In genomic region chr14:60790850-60791249, GRCh38 we compare ENCODE assay signal across 17 cellular contexts. TPM values are rescaled to one million over a fixed set of nuclear protein-coding genes. Genes with fewer than 3 reads are reported as not detected.
DNase-seq lines count a peak whose midpoint lies in the region; ATAC-seq and TF ChIP-seq lines count a peak whose summit lies in the region.
"Had no signal": no experiment of that assay in that cellular context is flagged by ENCODE, and none has a peak within 500 bp of the region (broad histone marks: within the 10 kb centered on the region; RNA-seq: fewer than 3 reads in every experiment).

No MANE protein-coding gene starts in this region.

- H3K23me2 ChIP-seq in H9 (ENCODE audit: insufficient read length, low read depth, low read length, poor library complexity, severe bottlenecking), result no peaks in the 10 kb centered on the region

- H3K9ac ChIP-seq in H9 (ENCODE audit: extremely low read depth, insufficient read length, low read length) (no peak overlapping the region), HUES64 (ENCODE audit: low read depth, low read length) (peak overlapping the region; percentile 31; the same call in 1 of the 2 replicates), trophoblast cell (ENCODE audit: low read length) (no peak overlapping the region)

- H3K4me3 ChIP-seq in HUES64 (ENCODE audit: low read length) (no peak overlapping the region), HAP-1 (no peak overlapping the region), trophoblast cell (ENCODE audit: low read depth, low read length) (no peak overlapping the region)

- H2BK15ac ChIP-seq in H9 (ENCODE audit: low read depth, low read length), result no peak overlapping the region

- H4K8ac ChIP-seq in H9 (replicated peaks; ENCODE audit: insufficient read length, low read depth, low read length) (no peak overlapping the region), trophoblast cell (ENCODE audit: low read depth, low read length) (no peak overlapping the region)

- H2BK5ac ChIP-seq in H9 (ENCODE audit: insufficient read length, low read length) (no peak overlapping the region), trophoblast cell (ENCODE audit: low read depth, low read length, poor library complexity) (no peak overlapping the region)

- H3K79me1 ChIP-seq in H9 (ENCODE audit: insufficient read depth, low read depth, low read length, poor library complexity, severe bottlenecking) (no peaks in the 10 kb centered on the region), trophoblast cell (ENCODE audit: low read length) (no peaks in the 10 kb centered on the region)

- H3K27me3 ChIP-seq in H9 (ENCODE audit: insufficient read depth, low read length) (no peaks in the 10 kb centered on the region), HUES64 (ENCODE audit: insufficient read depth, low read length) (no peaks in the 10 kb centered on the region), HAP-1 (ENCODE audit: low read depth) (no peaks in the 10 kb centered on the region), trophoblast cell (ENCODE audit: insufficient read depth, low read length) (no peaks in the 10 kb centered on the region)

- no CpG with 5 or more reads among the region's 1 CpG for WGBS in H9 (ENCODE audit: extremely low coverage, insufficient read length, low lambda C conversion rate)
- no CpG with 5 or more reads among the region's 1 CpG for WGBS in HUES64
- no CpG with 5 or more reads among the region's 1 CpG for WGBS in trophoblast cell (ENCODE audit: extremely low coverage, insufficient coverage, insufficient read length)

- H3K4me1 ChIP-seq in H9 (ENCODE audit: insufficient read depth, low read length), result peaks cover 2% of the 10 kb centered on the region; the same call in 1 of the 2 replicates
- H3K4me1 ChIP-seq in HUES64 (ENCODE audit: insufficient read depth, low read length), result peaks cover 21% of the 10 kb centered on the region
- H3K4me1 ChIP-seq in HAP-1, result no peaks in the 10 kb centered on the region
- no peaks in the 10 kb centered on the region for H3K4me1 ChIP-seq in trophoblast cell (ENCODE audit: control insufficient read depth in 1 of 2, insufficient read depth in 2 of 2, low read length in 2 of 2)
- H3K4me1 ChIP-seq: Caco-2 had no signal

- no peak overlapping the region for H4K12ac ChIP-seq in trophoblast cell (ENCODE audit: low read depth, low read length)

- in situ Hi-C loops in HAP-1 (cut with MboI; ENCODE audit: low sequenced_read_pairs), result no loop called here

- H3K27ac ChIP-seq in H9 (ENCODE audit: insufficient read length, low read depth, low read length), result no peak overlapping the region
- H3K27ac ChIP-seq in HUES64 (ENCODE audit: low read depth, low read length), result no peak overlapping the region
- no peak overlapping the region for H3K27ac ChIP-seq in trophoblast cell (ENCODE audit: low read depth, low read length)
- H3K27ac ChIP-seq: C4-2B had no signal

- peaks cover 9 to 12% (median 9%) of the 10 kb centered on the region in 3 experiments; a peak in 6 of 7 replicates for H3K36me3 Mint-ChIP-seq in H9 (ENCODE audit: insufficient read depth in 1 of 3, low read depth in 3 of 3)
- peaks cover 6% of the 10 kb centered on the region for H3K36me3 Mint-ChIP-seq in progenitor cell of endocrine pancreas (ENCODE audit: insufficient read depth)
- H3K36me3 Mint-ChIP-seq: IgD-negative memory B cell had no signal

- H3K23ac ChIP-seq in H9 (ENCODE audit: insufficient read length, low read depth, low read length) (no peak overlapping the region), trophoblast cell (ENCODE audit: low read length) (no peak overlapping the region)

- peaks cover 8% of the 10 kb centered on the region for H3K36me3 ChIP-seq in HUES64 (ENCODE audit: insufficient read depth, low read length)
- peaks cover 10% of the 10 kb centered on the region; the same call in 1 of the 2 replicates for H3K36me3 ChIP-seq in HAP-1 (replicated peaks)
- H3K36me3 ChIP-seq in trophoblast cell (ENCODE audit: control insufficient read depth in 1 of 2, insufficient read depth in 2 of 2, low read length in 2 of 2), result no peaks in the 10 kb centered on the region

- no peak overlapping the region for H3K4ac ChIP-seq in H9 (ENCODE audit: low read depth, low read length)
- no peak overlapping the region for H3K4ac ChIP-seq in trophoblast cell (ENCODE audit: low read depth, low read length)

- no peak overlapping the region for H3K4me3 Mint-ChIP-seq in H9
- no peak overlapping the region for H3K4me3 Mint-ChIP-seq in progenitor cell of endocrine pancreas (ENCODE audit: low read depth)
- H3K4me3 Mint-ChIP-seq: CD4-positive, alpha-beta T cell; IgD-negative memory B cell had no signal

- H3K9me3 ChIP-seq in H9 (ENCODE audit: control insufficient read depth, low read depth, low read length) (no peaks in the 10 kb centered on the region), HUES64 (ENCODE audit: insufficient read depth, low read depth, low read length) (no peaks in the 10 kb centered on the region), HAP-1 (no peaks in the 10 kb centered on the region), trophoblast cell (ENCODE audit: insufficient read depth, low read depth, low read length) (no peaks in the 10 kb centered on the region)
- H3K9me3 ChIP-seq: Caco-2 had no signal

- no peak overlapping the region for H4K5ac ChIP-seq in H9 (ENCODE audit: insufficient read length, low read depth, low read length)

- H2AFZ ChIP-seq in H9 (ENCODE audit: low read length), result no peak overlapping the region
- no peak overlapping the region for H2AFZ ChIP-seq in trophoblast cell (ENCODE audit: insufficient read depth, low read length, poor library complexity)

- no peak overlapping the region for H3K56ac ChIP-seq in H9 (ENCODE audit: insufficient read length, low read depth, low read length)

- H2BK20ac ChIP-seq in H9 (ENCODE audit: low read depth, low read length, poor library complexity, severe bottlenecking), result no peak overlapping the region

- H3K9me3 Mint-ChIP-seq in H9 (no peaks in the 10 kb centered on the region), progenitor cell of endocrine pancreas (ENCODE audit: low read depth) (no peaks in the 10 kb centered on the region)
- H3K9me3 Mint-ChIP-seq: CD4-positive, alpha-beta T cell; IgD-negative memory B cell had no signal

- H3K79me2 ChIP-seq in H9 (ENCODE audit: insufficient read depth, low read length) (no peaks in the 10 kb centered on the region), trophoblast cell (ENCODE audit: control insufficient read depth, insufficient read depth, low read length, poor library complexity) (no peaks in the 10 kb centered on the region)

- H3T11ph ChIP-seq in H9 (ENCODE audit: low read length), result no peak overlapping the region

- H3K18ac ChIP-seq in H9 (ENCODE audit: insufficient read length, low read depth, low read length) (no peak overlapping the region), trophoblast cell (ENCODE audit: low read length) (no peak overlapping the region)

- no peak overlapping the region for H2AK5ac ChIP-seq in H9 (ENCODE audit: insufficient read length, low read length)
- no peak overlapping the region for H2AK5ac ChIP-seq in trophoblast cell (ENCODE audit: low read length)

- peak overlapping the region in 2 of 3 experiments; percentile 14 to 52; a peak in 3 of 7 replicates for H3K27ac Mint-ChIP-seq in H9
- H3K27ac Mint-ChIP-seq in progenitor cell of endocrine pancreas, result peak overlapping the region; percentile 67
- H3K27ac Mint-ChIP-seq: CD4-positive, alpha-beta T cell; IgD-negative memory B cell had no signal

- H3K27me3 Mint-ChIP-seq in H9 (ENCODE audit: low read depth) (no peaks in the 10 kb centered on the region), progenitor cell of endocrine pancreas (no peaks in the 10 kb centered on the region)
- H3K27me3 Mint-ChIP-seq: CD4-positive, alpha-beta T cell; IgD-negative memory B cell had no signal

- H3K14ac ChIP-seq in H9 (ENCODE audit: insufficient read depth, low read length), result no peak overlapping the region
- H3K14ac ChIP-seq in trophoblast cell (ENCODE audit: low read length), result no peak overlapping the region

- H2BK120ac ChIP-seq in H9 (ENCODE audit: low read depth, low read length, poor library complexity, severe bottlenecking) (no peak overlapping the region), trophoblast cell (ENCODE audit: insufficient read depth, low read length, poor library complexity) (no peak overlapping the region)

- TF ChIP-seq CTCF in H9 (conservative IDR thresholded peaks at IDR 0.05) (no peak), progenitor cell of endocrine pancreas (IDR thresholded peaks at IDR 0.05; ENCODE audit: unreplicated experiment) (no peak)

- peaks cover 14 to 30% of the 10 kb centered on the region in 2 experiments for H3K4me1 Mint-ChIP-seq in H9
- H3K4me1 Mint-ChIP-seq in progenitor cell of endocrine pancreas (ENCODE audit: low read depth), result peaks cover 14% of the 10 kb centered on the region

- ATAC-seq in left lobe of liver, result peak; percentile 38

- H3K4me2 ChIP-seq in H9 (ENCODE audit: insufficient read depth, insufficient read length, low read length) (no peak overlapping the region), trophoblast cell (ENCODE audit: low read length) (no peak overlapping the region)

- DNase-seq in H9, result no peak
- DNase-seq in left lobe of liver (ENCODE audit: low spot score), result no peak
- DNase-seq in progenitor cell of endocrine pancreas (ENCODE audit: low spot score, unreplicated experiment), result no peak
- DNase-seq in NCI-H187 treated with DMSO at 0.1 percent for 48 hours (lab: John Stamatoyannopoulos, UW), result no peak
- no peak for DNase-seq in HAP-1 (ENCODE audit: low spot score in 2 of 2)
- no peak for DNase-seq in trophoblast cell
- DNase-seq: AML-193; Caco-2; CD4-positive, alpha-beta T cell; DMS79 treated with DMSO at 0.1 percent for 48 hours; GF-D8; HCEC 1CT; Karpas-422; KBM-7 had no signal

- no peaks in the 10 kb centered on the region for H4K20me1 ChIP-seq in H9 (ENCODE audit: control insufficient read depth, insufficient read depth, insufficient read length)

- H4K91ac ChIP-seq in H9 (ENCODE audit: insufficient read length, low read depth, low read length), result no peak overlapping the region
- H4K91ac ChIP-seq in trophoblast cell (ENCODE audit: low read depth, low read length), result no peak overlapping the region

- H2BK12ac ChIP-seq in H9 (ENCODE audit: insufficient read length, low read depth, low read length) (no peak overlapping the region), trophoblast cell (ENCODE audit: low read length) (no peak overlapping the region)

RNA-seq across cellular contexts. Expression of gene MNAT1, which starts 56.3 kb away (rescaled TPM):
- total RNA-seq in H9 (2021) (43.1 and 47.4 TPM in 2 replicates), left lobe of liver (8.5 TPM), progenitor cell of endocrine pancreas (51.1 and 54.1 TPM in 2 replicates)
- polyA plus RNA-seq in HUES64 (2013, experiment 1 of 2), result 37.0 TPM
- 45.8 TPM for polyA plus RNA-seq in HUES64 (2013, experiment 2 of 2)
- 29.0 and 30.9 TPM in 2 replicates for polyA plus RNA-seq in trophoblast cell (2013)
